ENCODE assay signal across 12 cellular contexts in genomic region chr17:31695456-31696090, GRCh38.
A peak's percentile ranks its signal among the peaks of the same experiment; 100 is the strongest.
DNase-seq lines count a peak whose midpoint lies in the region; ATAC-seq and TF ChIP-seq lines count a peak whose summit lies in the region.
"Had no signal": no experiment of that assay in that cellular context is flagged by ENCODE, and none has a peak within 500 bp of the region (broad histone marks: within the 10 kb centered on the region; RNA-seq: fewer than 3 reads in every experiment).

No MANE protein-coding gene starts in this region.

- no peaks in the 10 kb centered on the region for H3K36me3 Mint-ChIP-seq in activated naive CD4-positive, alpha-beta T cell treated with anti-CD3 and anti-CD28 coated beads, Interleukin-2, amount 10 ng/mL, durations not matched to agents 7 days and 5 days

- H3K4me3 ChIP-seq in ascending aorta (no peak overlapping the region), cardiac muscle cell (no peak overlapping the region), prostate gland (no peak overlapping the region), upper lobe of right lung (no peak overlapping the region)
- H3K4me3 ChIP-seq: BLaER1 treated with 17β-estradiol and CSF1 and Interleukin-3, amounts not matched to agents 10 nM and 100 nM; dorsolateral prefrontal cortex; mucosa of descending colon had no signal

- DNase-seq in DMS 273 (lab: John Stamatoyannopoulos, UW; ENCODE audit: unreplicated experiment) (peak; percentile 62), ascending aorta (ENCODE audit: low spot score in 2 of 2) (peak in 1 of 2 donors; percentile 69), cardiac muscle cell (ENCODE audit: low read depth in 1 of 2, low spot score in 1 of 2) (peak in 1 of 2 donors; percentile 36), prostate gland (ENCODE audit: low spot score) (no peak), upper lobe of right lung (no peak), GM19240 (ENCODE audit: insufficient read length, low spot score) (no peak), amygdala (lab: John Stamatoyannopoulos, UW) (no peak)
- no peak for DNase-seq in activated naive CD4-positive, alpha-beta T cell treated with anti-CD3 and anti-CD28 coated beads, Interleukin-2, amount 10 ng/mL, durations not matched to agents 7 days and 5 days

- intact Hi-C loops in ascending aorta (cut with DNase I) (loop anchor here (1.0 to 5.0 kb wide), 6 partner anchors 27 to 147 kb away; no protein-coding TSS in a partner anchor), prostate gland (cut with DNase I) (loop anchor here (2.0 to 5.0 kb wide), 2 partner anchors 47 to 123 kb away; no protein-coding TSS in a partner anchor), upper lobe of right lung (cut with DNase I) (no loop called here)

- H3K27ac Mint-ChIP-seq in activated naive CD4-positive, alpha-beta T cell treated with anti-CD3 and anti-CD28 coated beads, Interleukin-2, amount 10 ng/mL, durations not matched to agents 7 days and 5 days, result no peak overlapping the region
- H3K27ac Mint-ChIP-seq: activated T-helper 1 cell treated with anti-CD3 and anti-CD28 coated beads, Interleukin-12 subunit alpha, Interleukin-12 subunit beta, Interleukin-2, Interleukin-4 antibody, amounts not matched to agents 30 ng/mL and 10 ng/mL and 1 ng/mL, durations not matched to agents 14 hours and 24 hours and 36 hours had no signal

- peaks cover 7% of the 10 kb centered on the region for H3K27me3 Mint-ChIP-seq in activated naive CD4-positive, alpha-beta T cell treated with anti-CD3 and anti-CD28 coated beads, Interleukin-2, amount 10 ng/mL, durations not matched to agents 7 days and 5 days

- H3K36me3 ChIP-seq in ascending aorta (no peaks in the 10 kb centered on the region), cardiac muscle cell (no peaks in the 10 kb centered on the region), prostate gland (no peaks in the 10 kb centered on the region), upper lobe of right lung (no peaks in the 10 kb centered on the region)
- H3K36me3 ChIP-seq: BLaER1 treated with 17β-estradiol and CSF1 and Interleukin-3, amounts not matched to agents 10 nM and 100 nM had no signal

- TF ChIP-seq POLR2A in prostate gland (IDR thresholded peaks at IDR 0.05), result no peak

- H3K9me3 Mint-ChIP-seq in activated naive CD4-positive, alpha-beta T cell treated with anti-CD3 and anti-CD28 coated beads, Interleukin-2, amount 10 ng/mL, durations not matched to agents 7 days and 5 days, result no peaks in the 10 kb centered on the region
- H3K9me3 Mint-ChIP-seq: activated T-helper 1 cell treated with anti-CD3 and anti-CD28 coated beads, Interleukin-12 subunit alpha, Interleukin-12 subunit beta, Interleukin-2, Interleukin-4 antibody, amounts not matched to agents 30 ng/mL and 10 ng/mL and 1 ng/mL, durations not matched to agents 14 hours and 24 hours and 36 hours had no signal

- no peaks in the 10 kb centered on the region for H3K4me1 Mint-ChIP-seq in activated naive CD4-positive, alpha-beta T cell treated with anti-CD3 and anti-CD28 coated beads, Interleukin-2, amount 10 ng/mL, durations not matched to agents 7 days and 5 days

- H3K4me3 Mint-ChIP-seq in activated naive CD4-positive, alpha-beta T cell treated with anti-CD3 and anti-CD28 coated beads, Interleukin-2, amount 10 ng/mL, durations not matched to agents 7 days and 5 days, result no peak overlapping the region
- H3K4me3 Mint-ChIP-seq: activated T-helper 1 cell treated with anti-CD3 and anti-CD28 coated beads, Interleukin-12 subunit alpha, Interleukin-12 subunit beta, Interleukin-2, Interleukin-4 antibody, amounts not matched to agents 30 ng/mL and 10 ng/mL and 1 ng/mL, durations not matched to agents 14 hours and 24 hours and 36 hours had no signal

- H3K27me3 ChIP-seq in ascending aorta (no peaks in the 10 kb centered on the region), cardiac muscle cell (no peaks in the 10 kb centered on the region), prostate gland (replicated peaks; ENCODE audit: insufficient read depth) (no peaks in the 10 kb centered on the region), upper lobe of right lung (no peaks in the 10 kb centered on the region)
- H3K27me3 ChIP-seq: BLaER1 treated with 17β-estradiol and CSF1 and Interleukin-3, amounts not matched to agents 10 nM and 100 nM had no signal

- CTCF ChIA-PET in activated naive CD4-positive, alpha-beta T cell treated with anti-CD3 and anti-CD28 coated beads, Interleukin-2, amount 10 ng/mL, durations not matched to agents 7 days and 5 days (lab: Charles Lee), result interaction anchor here (0.6 kb wide), 1 partner anchor 147 kb away, joined by 3 read pairs; no protein-coding TSS in a partner anchor

- TF ChIP-seq CTCF in ascending aorta (IDR thresholded peaks at IDR 0.05) (no peak), cardiac muscle cell (IDR thresholded peaks at IDR 0.05; ENCODE audit: low read depth, low read length) (no peak), prostate gland (IDR thresholded peaks at IDR 0.05) (no peak), upper lobe of right lung (IDR thresholded peaks at IDR 0.05) (no peak)

- H3K27ac ChIP-seq in ascending aorta (peak overlapping the region; percentile 71 to 73), cardiac muscle cell (peak overlapping the region; percentile 77), prostate gland (peak overlapping the region; percentile 2 to 43), upper lobe of right lung (no peak overlapping the region)
- H3K27ac ChIP-seq: BLaER1 treated with 17β-estradiol and CSF1 and Interleukin-3, amounts not matched to agents 10 nM and 100 nM had no signal

- WGBS in prostate gland, result 71% methylated on average over 8 of the region's 8 CpGs

- no peaks in the 10 kb centered on the region for H3K9me3 ChIP-seq in ascending aorta
- H3K9me3 ChIP-seq in cardiac muscle cell (ENCODE audit: low read depth), result no peaks in the 10 kb centered on the region
- no peaks in the 10 kb centered on the region for H3K9me3 ChIP-seq in prostate gland
- H3K9me3 ChIP-seq in upper lobe of right lung, result no peaks in the 10 kb centered on the region
- H3K9me3 ChIP-seq: BLaER1 treated with 17β-estradiol and CSF1 and Interleukin-3, amounts not matched to agents 10 nM and 100 nM; mucosa of descending colon had no signal

- H3K4me1 ChIP-seq in ascending aorta (peaks cover 6 to 45% of the 10 kb centered on the region in 2 donors), cardiac muscle cell (ENCODE audit: low read depth) (peaks cover 26% of the 10 kb centered on the region), prostate gland (replicated peaks) (peaks cover 7% of the 10 kb centered on the region), upper lobe of right lung (peaks cover 9% of the 10 kb centered on the region)
- H3K4me1 ChIP-seq: BLaER1 treated with 17β-estradiol and CSF1 and Interleukin-3, amounts not matched to agents 10 nM and 100 nM had no signal

- no peak for ATAC-seq in upper lobe of right lung
